36 cellular contexts compared by ENCODE assay signal in the genomic region with DNA sequence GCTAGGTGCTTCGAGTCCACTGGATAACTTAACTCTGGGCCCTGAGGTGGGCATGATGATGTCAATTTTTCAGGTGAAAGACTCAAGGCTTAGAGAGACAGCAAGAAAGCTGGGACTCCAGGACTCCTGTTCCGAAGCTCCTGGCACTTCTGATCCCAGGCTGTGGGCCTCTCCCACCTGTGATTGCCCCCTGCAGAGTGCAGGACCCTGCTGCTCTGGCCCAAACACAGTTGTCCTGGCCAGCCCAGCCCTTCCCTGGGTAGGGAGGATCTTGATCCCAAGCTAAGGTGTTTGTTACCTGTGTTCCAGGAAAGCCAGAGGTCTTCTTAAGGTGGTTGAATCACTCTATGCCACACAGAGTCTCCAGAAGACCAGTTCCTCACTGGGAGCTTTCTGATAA. TPM values are rescaled to one million over a fixed set of nuclear protein-coding genes. Genes with fewer than 3 reads are reported as not detected.
"Had no signal": no experiment of that assay in that cellular context is flagged by ENCODE, and none has a peak within 500 bp of the region (broad histone marks: within the 10 kb centered on the region; RNA-seq: fewer than 3 reads in every experiment).

No MANE protein-coding gene starts in this region.

- H3K4me3 ChIP-seq: adrenal gland, ascending aorta, breast epithelium, cardiac muscle cell, coronary artery, dorsolateral prefrontal cortex, esophagus muscularis mucosa, gastrocnemius medialis had no signal

- H3K9me3 ChIP-seq: adrenal gland, ascending aorta, breast epithelium, esophagus muscularis mucosa, gastrocnemius medialis had no signal

- H3K4me1 ChIP-seq: adrenal gland, ascending aorta, breast epithelium, esophagus muscularis mucosa, foreskin keratinocyte, gastrocnemius medialis had no signal

- H3K27me3 ChIP-seq: adrenal gland, ascending aorta, breast epithelium, cardiac muscle cell, dorsolateral prefrontal cortex, esophagus muscularis mucosa, gastrocnemius medialis had no signal

- H3K27ac ChIP-seq: adrenal gland, ascending aorta, breast epithelium, cardiac muscle cell, coronary artery, dorsolateral prefrontal cortex, esophagus muscularis mucosa, foreskin keratinocyte, gastrocnemius medialis, WERI-Rb-1 had no signal

- H3K36me3 ChIP-seq: adrenal gland, ascending aorta, breast epithelium, cardiac muscle cell, esophagus muscularis mucosa, gastrocnemius medialis, WERI-Rb-1 had no signal

- DNase-seq: activated CD4-positive, alpha-beta memory T cell treated with anti-CD3 and anti-CD28 coated beads for 36 hours; activated CD4-positive, alpha-beta T cell treated with anti-CD3 and anti-CD28 coated beads for 36 hours; activated CD4-positive, alpha-beta T cell treated with anti-CD3 and anti-CD28 coated beads, Interleukin-2, amount 10 ng/mL, durations not matched to agents 24 days and 14 days; activated CD4-positive, CD25-positive, alpha-beta regulatory T cell; activated CD4-positive, CD25-positive, alpha-beta regulatory T cell treated with anti-CD3 and anti-CD28 coated beads, Interleukin-2, amount 50 U/mL, for 72 hours; activated CD8-positive, alpha-beta memory T cell treated with anti-CD3 and anti-CD28 coated beads, Interleukin-2, amount 10 ng/mL, durations not matched to agents 7 days and 5 days; activated CD8-positive, alpha-beta memory T cell treated with anti-CD3 and anti-CD28 coated beads, Interleukin-2, amount 50 U/mL, for 4 hours; activated CD8-positive, alpha-beta T cell treated with anti-CD3 and anti-CD28 coated beads, Interleukin-2, amount 10 ng/mL, durations not matched to agents 7 days and 5 days; activated gamma-delta T cell treated with Interleukin-2 at 50 U/mL for 16 hours; activated naive CD4-positive, alpha-beta T cell treated with anti-CD3 and anti-CD28 coated beads for 36 hours; activated naive CD8-positive, alpha-beta T cell treated with anti-CD3 and anti-CD28 coated beads for 36 hours; activated naive CD8-positive, alpha-beta T cell treated with anti-CD3 and anti-CD28 coated beads, Interleukin-2, amount 50 U/mL, for 24 hours; activated T-cell treated with anti-CD3 and anti-CD28 coated beads, Interleukin-2, amount 50 U/mL, for 1 hour; activated T-cell treated with anti-CD3 and anti-CD28 coated beads, Interleukin-2, amount 50 U/mL, for 48 hours; amygdala; central memory CD4-positive, alpha-beta T cell; cerebellar nuclear complex; effector CD4-positive, alpha-beta T cell; effector memory CD8-positive, alpha-beta T cell; erythroblast; foreskin keratinocyte; gastrocnemius medialis; glutamatergic neuron; T-helper 1 cell; T-helper 17 cell; T1000; WERI-Rb-1 had no signal

- ATAC-seq: activated CD4-positive, alpha-beta T cell treated with anti-CD3 and anti-CD28 coated beads for 36 hours; activated CD8-positive, alpha-beta memory T cell treated with anti-CD3 and anti-CD28 coated beads, Interleukin-2, amount 10 ng/mL, durations not matched to agents 7 days and 5 days; activated CD8-positive, alpha-beta T cell treated with anti-CD3 and anti-CD28 coated beads, Interleukin-2, amount 10 ng/mL, durations not matched to agents 7 days and 5 days; effector memory CD8-positive, alpha-beta T cell; foreskin keratinocyte; gastrocnemius medialis; T-helper 17 cell had no signal

RNA-seq across cellular contexts. Expression of gene CHST5, which starts 3.1 kb away (rescaled TPM):
- total RNA-seq: activated CD4-positive, alpha-beta T cell treated with anti-CD3 and anti-CD28 coated beads, Interleukin-2, amount 10 ng/mL, durations not matched to agents 24 days and 14 days; activated CD8-positive, alpha-beta T cell treated with anti-CD3 and anti-CD28 coated beads, Interleukin-2, amount 10 ng/mL, durations not matched to agents 7 days and 5 days; activated naive CD8-positive, alpha-beta T cell treated with anti-CD3 and anti-CD28 coated beads for 36 hours; activated T-helper 1 cell treated with anti-CD3 and anti-CD28 coated beads, Interleukin-12 subunit alpha, Interleukin-12 subunit beta, Interleukin-2, Interleukin-4 antibody, amounts not matched to agents 30 ng/mL and 10 ng/mL and 1 ng/mL, durations not matched to agents 14 hours and 24 hours and 36 hours; activated T-helper 2 cell treated with anti-CD3 and anti-CD28 coated beads, Interferon-gamma antibody, Interleukin-2, Interleukin-4, amounts not matched to agents 10 μg/mL and 5 μg/mL and 100 μg/mL, durations not matched to agents 14 hours and 24 hours and 36 hours; ascending aorta; esophagus muscularis mucosa had no signal
- polyA plus RNA-seq: cardiac muscle cell, foreskin keratinocyte had no signal

RNA-seq across cellular contexts. Expression of gene CHST6, which starts 37.5 kb away (rescaled TPM):
- total RNA-seq: activated CD4-positive, alpha-beta memory T cell treated with anti-CD3 and anti-CD28 coated beads for 36 hours; activated CD4-positive, alpha-beta T cell treated with anti-CD3 and anti-CD28 coated beads for 36 hours; activated CD4-positive, alpha-beta T cell treated with anti-CD3 and anti-CD28 coated beads, Interleukin-2, amount 10 ng/mL, durations not matched to agents 24 days and 14 days; activated CD8-positive, alpha-beta T cell treated with anti-CD3 and anti-CD28 coated beads, Interleukin-2, amount 10 ng/mL, durations not matched to agents 7 days and 5 days; activated naive CD4-positive, alpha-beta T cell treated with anti-CD3 and anti-CD28 coated beads for 36 hours; activated T-helper 1 cell treated with anti-CD3 and anti-CD28 coated beads, Interleukin-12 subunit alpha, Interleukin-12 subunit beta, Interleukin-2, Interleukin-4 antibody, amounts not matched to agents 30 ng/mL and 10 ng/mL and 1 ng/mL, durations not matched to agents 14 hours and 24 hours and 36 hours; activated T-helper 2 cell treated with anti-CD3 and anti-CD28 coated beads, Interferon-gamma antibody, Interleukin-2, Interleukin-4, amounts not matched to agents 10 μg/mL and 5 μg/mL and 100 μg/mL, durations not matched to agents 14 hours and 24 hours and 36 hours; T-helper 17 cell had no signal
